8 cellular contexts compared by ENCODE assay signal in the genomic region with DNA sequence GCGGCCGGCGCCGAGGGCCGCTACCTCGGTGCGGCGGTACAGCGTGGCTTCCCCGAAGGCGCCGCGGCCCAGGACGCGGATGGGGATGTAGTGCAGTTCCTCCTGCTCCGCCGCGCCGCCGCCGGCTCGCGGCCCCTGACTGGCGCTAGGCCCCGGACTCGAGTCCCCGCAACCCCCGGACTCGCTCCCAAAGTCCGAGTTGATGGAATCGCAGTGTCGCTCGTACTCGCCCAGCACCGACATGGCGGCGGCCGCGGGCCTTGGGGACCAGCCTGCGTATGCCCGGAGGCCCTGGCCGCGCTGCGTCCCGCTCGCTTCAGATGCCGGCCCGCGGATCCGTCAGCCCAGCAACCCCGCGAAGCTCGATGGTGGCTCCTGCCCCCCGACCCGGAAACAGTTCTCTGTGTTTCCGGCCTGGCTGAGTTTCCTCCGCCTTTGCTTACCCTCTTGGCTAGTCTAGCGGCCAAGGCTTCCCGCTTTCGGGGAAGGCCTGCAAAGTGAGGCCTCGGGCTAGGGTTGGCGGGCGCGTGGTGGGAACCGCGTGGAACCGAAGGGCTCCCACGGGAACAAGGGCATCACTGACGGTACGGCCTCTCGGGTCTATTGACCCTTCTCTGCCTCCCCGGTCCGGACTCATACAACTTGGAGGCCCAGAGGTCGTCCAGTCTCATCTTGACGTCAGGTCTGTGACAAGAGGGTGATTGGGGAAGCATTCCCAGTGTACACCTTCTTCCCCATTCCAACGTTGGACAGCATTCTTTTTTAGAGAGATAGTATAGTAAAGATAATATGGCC.
A peak's percentile ranks its signal among the peaks of the same experiment; 100 is the strongest.
DNase-seq lines count a peak whose midpoint lies in the region; ATAC-seq lines count a peak whose summit lies in the region.

Gene NEK9 (minus strand): TSS at position 370 of the 795 bp plus-strand sequence. CDS start 127 bp downstream, at position 243.

- in situ Hi-C loops in ACHN (cut with HindIII; ENCODE audit: low pct_ligation_motif_present, low pct_unique_long_range_greater_than_20kb, low sequenced_read_pairs), result no loop called here

- ATAC-seq in GM18907 (IDR thresholded peaks at IDR 0.05; ENCODE audit: unreplicated experiment) (peak; percentile 87), HG03159 (IDR thresholded peaks at IDR 0.05; ENCODE audit: unreplicated experiment) (peak; percentile 89)

- H3K27ac ChIP-seq in caudate nucleus (ENCODE audit: low read depth, low read length), result peak within 1 kb of the TSS; percentile 92

- DNase-seq in ACHN (peak; percentile 86), NCI-H226 (peak; percentile 85), caudate nucleus (lab: John Stamatoyannopoulos, UW) (peak; percentile 43 to 92 (median 83)), islet precursor cell (peak; percentile 86)
- DNase-seq in activated CD4-positive, CD25-positive, alpha-beta regulatory T cell (lab: John Stamatoyannopoulos, UW), result peak; percentile 80 to 85 (median 83)
- peak; percentile 83 to 89 (median 87) for DNase-seq in stimulated activated CD4-positive, alpha-beta T cell treated with anti-CD3 and anti-CD28 coated beads, Interleukin-12 subunit alpha, Interleukin-12 subunit beta, amount 100 ng/mL, for 48 hours (ENCODE audit: low read depth in 2 of 3, low spot score in 1 of 3)

Comparison
In these comparisons a context has a peak if more than half of its experiments do, and no peak if none do; other contexts are left out.
1. Peak in every context shown above with its lines: DNase-seq, ATAC-seq and H3K27ac ChIP-seq.